In genomic region chr10:75352650-75353049, GRCh38 we compare ENCODE assay signal across 23 cellular contexts. TPM values are rescaled to one million over a fixed set of nuclear protein-coding genes. Genes with fewer than 3 reads are reported as not detected.
A peak's percentile ranks its signal among the peaks of the same experiment; 100 is the strongest.
DNase-seq lines count a peak whose midpoint lies in the region; ATAC-seq and TF ChIP-seq lines count a peak whose summit lies in the region.
"Had no signal": no experiment of that assay in that cellular context is flagged by ENCODE, and none has a peak within 500 bp of the region (broad histone marks: within the 10 kb centered on the region; RNA-seq: fewer than 3 reads in every experiment).

No MANE protein-coding gene starts in this region.

- TF ChIP-seq RAD21 in SK-N-SH (IDR thresholded peaks at IDR 0.05; ENCODE audit: low read length) = no peak

- H3K27me3 ChIP-seq in SK-N-SH (ENCODE audit: insufficient read depth) = no peaks in the 10 kb centered on the region
- H3K27me3 ChIP-seq in stomach = no peaks in the 10 kb centered on the region
- H3K27me3 ChIP-seq: neural progenitor cell, transverse colon had no signal

- H3K36me3 ChIP-seq in SK-N-SH (replicated peaks in 1 of 2; ENCODE audit: control insufficient read depth in 1 of 2, insufficient read depth in 2 of 2, low read length in 1 of 2) (no peaks in the 10 kb centered on the region), stomach (no peaks in the 10 kb centered on the region)
- H3K36me3 ChIP-seq: neural progenitor cell, transverse colon had no signal

- intact Hi-C loops in stomach (cut with DNase I; ENCODE audit: low total_unique reads) = no loop called here

- H4K20me1 ChIP-seq in SK-N-SH (ENCODE audit: insufficient read depth) = no peaks in the 10 kb centered on the region

- H3K4me1 ChIP-seq in SK-N-SH (ENCODE audit: control insufficient read depth in 1 of 2, insufficient read depth in 2 of 2, low read depth in 1 of 2, low read length in 1 of 2) (no peaks in the 10 kb centered on the region; a peak in 1 of 4 replicates), stomach (no peaks in the 10 kb centered on the region)
- H3K4me1 ChIP-seq: neural progenitor cell had no signal

- H3K9ac ChIP-seq in SK-N-SH = no peak overlapping the region
- H3K9ac ChIP-seq: neural progenitor cell had no signal

- TF ChIP-seq CTCF in SK-N-SH (IDR thresholded peaks at IDR 0.05) (no peak), stomach (IDR thresholded peaks at IDR 0.05) (no peak)

- H3K9me2 ChIP-seq in SK-N-SH = no peaks in the 10 kb centered on the region

- 69% methylated on average over 4 of the region's 5 CpGs for WGBS in SK-N-SH (ENCODE audit: low lambda C conversion rate)
- WGBS in stomach, 5 donors = 73 to 82% (median 78%) methylated on average over 5 of the region's 5 CpGs

- CTCF ChIA-PET in SK-N-SH (lab: Yijun Ruan, JAX) = interaction anchor here (1.3 kb wide), 1 partner anchor 118 kb away, joined by 3 read pairs; the partner anchor contains the start of gene COMTD1
- CTCF ChIA-PET in HEK293T (lab: Yijun Ruan, JAX) = interaction anchor here (1.3 kb wide), 1 partner anchor 83 kb away, joined by 4 read pairs; no protein-coding TSS in a partner anchor

- TF ChIP-seq EP300 in SK-N-SH (IDR thresholded peaks at IDR 0.05; ENCODE audit: borderline replicate concordance in 1 of 2, low read depth in 1 of 2, low read length in 1 of 2) (no peak), stomach (IDR thresholded peaks at IDR 0.05) (no peak)

- peak; percentile 23 for DNase-seq in EH (ENCODE audit: low read depth)
- DNase-seq in SK-N-SH = no peak
- DNase-seq in iris pigment epithelial cell (ENCODE audit: low read depth) = peak; percentile 19
- peak; percentile 4 for DNase-seq in stomach
- DNase-seq in HEK293T (ENCODE audit: extremely low spot score) = no peak
- DNase-seq: activated CD4-positive, alpha-beta T cell treated with anti-CD3 and anti-CD28 coated beads, Interleukin-2, amount 10 ng/mL, durations not matched to agents 7 days and 5 days; activated CD8-positive, alpha-beta memory T cell treated with anti-CD3 and anti-CD28 coated beads, Interleukin-2, amount 50 U/mL, for 4 hours; activated gamma-delta T cell treated with Interleukin-2 at 50 U/mL for 16 hours; anterior cingulate cortex; cerebellar nuclear complex; COR-L47; effector CD8-positive, alpha-beta T cell; HCEC 1CT; kidney; NCI-H1436 treated with DMSO at 0.1 percent for 48 hours; NCI-H2227 treated with DMSO at 0.1 percent for 48 hours; RPMI8226; T-cell; transverse colon had no signal

- H3K79me2 ChIP-seq in SK-N-SH (ENCODE audit: insufficient read depth) = no peaks in the 10 kb centered on the region

- no peak overlapping the region for H3K4me3 ChIP-seq in SK-N-SH (ENCODE audit: low read depth in 2 of 2, low read length in 1 of 2)
- no peak overlapping the region for H3K4me3 ChIP-seq in stomach
- H3K4me3 ChIP-seq: neural progenitor cell, transverse colon had no signal

- no peak overlapping the region for H3K4me2 ChIP-seq in SK-N-SH
- H3K4me2 ChIP-seq: neural progenitor cell had no signal

- no peaks in the 10 kb centered on the region for H3K9me3 ChIP-seq in SK-N-SH
- peaks cover 0 to 11% (median 4%) of the 10 kb centered on the region in 4 donors for H3K9me3 ChIP-seq in stomach
- H3K9me3 ChIP-seq: transverse colon had no signal

- no peak for ATAC-seq in HG03432 (IDR thresholded peaks at IDR 0.05; ENCODE audit: unreplicated experiment)
- no peak for ATAC-seq in HG03571 (IDR thresholded peaks at IDR 0.05; ENCODE audit: unreplicated experiment)
- ATAC-seq in GM21515 (IDR thresholded peaks at IDR 0.05; ENCODE audit: unreplicated experiment) = no peak
- ATAC-seq: T-cell had no signal

- H3K27ac ChIP-seq in SK-N-SH (ENCODE audit: low read depth in 2 of 2, low read length in 1 of 2) = no peak overlapping the region
- no peak overlapping the region for H3K27ac ChIP-seq in stomach
- H3K27ac ChIP-seq: neural progenitor cell, transverse colon had no signal

- H3F3A ChIP-seq in SK-N-SH (replicated peaks; ENCODE audit: insufficient read depth) = no peaks in the 10 kb centered on the region

- POLR2A ChIA-PET in SK-N-SH (lab: Yijun Ruan, JAX) = no interaction called here
- POLR2A ChIA-PET in HEK293T (lab: Yijun Ruan, JAX) = interaction anchor here (0.8 to 8.8 kb wide), 3 partner anchors 45 to 58 kb away, joined by 3 to 125 read pairs (median 7); partner anchors contain the start of gene ZNF503

- H2AFZ ChIP-seq in SK-N-SH (ENCODE audit: low read depth) = no peak overlapping the region
- H2AFZ ChIP-seq: neural progenitor cell had no signal

- no peak for TF ChIP-seq POLR2A in stomach (IDR thresholded peaks at IDR 0.05)

TF ChIP-seq in SK-N-SH, 30 proteins besides CTCF, POLR2A, EP300 and RAD21:
- 0 out of 2 replicates have a peak, but pooled peaks have one; percentile 13 for TF ChIP-seq FOSL2 (IDR thresholded peaks at IDR 0.05; ENCODE audit: borderline replicate concordance, low read depth)
- no peak for TF ChIP-seq MEF2A (IDR thresholded peaks at IDR 0.05; ENCODE audit: borderline replicate concordance, low read depth)

TF ChIP-seq in HEK293T, 16 proteins besides CTCF, POLR2A, EP300 and RAD21:
- TF ChIP-seq FOXA1 (IDR thresholded peaks at IDR 0.05) (no peak), NFRKB (IDR thresholded peaks at IDR 0.05) (no peak), LEF1 (IDR thresholded peaks at IDR 0.05; ENCODE audit: borderline replicate concordance) (no peak), PKNOX1 (IDR thresholded peaks at IDR 0.05) (no peak), SUZ12 (IDR thresholded peaks at IDR 0.05) (no peak), FOXM1 (IDR thresholded peaks at IDR 0.05; ENCODE audit: borderline replicate concordance) (no peak), SP1 (IDR thresholded peaks at IDR 0.05) (no peak), ELF4 (IDR thresholded peaks at IDR 0.05) (no peak), L3MBTL2 (conservative IDR thresholded peaks at IDR 0.05) (no peak)

RNA-seq across cellular contexts. Expression of gene ZNF503, which starts 48.9 kb away (rescaled TPM):
- polyA plus RNA-seq in SK-N-SH (2012; rRNA removed) (4.5 and 5.9 TPM in 2 replicates), stomach (10 to 100 TPM; 10.5 to 16.2 (median 15.1) TPM)
- polyA plus RNA-seq in SK-N-SH (2012; cell fraction: cytosol; rRNA removed) = 6.5 and 10.6 TPM in 2 replicates
- 18.3 and 26.9 TPM in 2 replicates for polyA plus RNA-seq in SK-N-SH (2012; cell fraction: nucleus; rRNA removed)
- 10 to 100 TPM in 2 of 5 donors, 1 to 10 TPM in 3; 3.5 to 24.1 (median 8.2) TPM for total RNA-seq in stomach

Comparison
In these comparisons a context has a peak if more than half of its experiments do, and no peak if none do; other contexts are left out.
1. DNase-seq: peak in EH (single experiment), iris pigment epithelial cell (single experiment) and stomach (single experiment); none in SK-N-SH (single experiment) and HEK293T (single experiment).